Comparison of ENCODE assay signal across 14 cellular contexts in the genomic region with DNA sequence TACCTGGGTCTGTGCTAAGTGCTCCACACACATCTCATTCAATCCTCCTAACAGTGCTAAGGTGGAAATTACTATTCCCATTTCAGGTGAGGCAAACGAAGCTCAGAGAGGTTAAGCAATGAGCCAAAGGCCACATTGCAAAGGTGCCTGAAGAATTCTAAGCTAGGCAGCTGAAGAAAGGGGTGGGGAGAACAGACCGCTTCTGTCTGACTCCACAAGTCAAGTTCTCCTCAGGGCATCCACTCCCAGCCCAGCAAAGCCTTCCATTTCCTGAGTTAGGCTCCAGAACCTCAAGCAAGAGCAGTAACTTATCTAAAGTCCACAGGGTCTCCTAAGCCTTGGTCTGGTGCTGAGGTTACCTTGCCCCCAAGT. TPM values are rescaled to one million over a fixed set of nuclear protein-coding genes. Genes with fewer than 3 reads are reported as not detected.
DNase-seq lines count a peak whose midpoint lies in the region; ATAC-seq and TF ChIP-seq lines count a peak whose summit lies in the region.
"Had no signal": no experiment of that assay in that cellular context is flagged by ENCODE, and none has a peak within 500 bp of the region (broad histone marks: within the 10 kb centered on the region; RNA-seq: fewer than 3 reads in every experiment).

No MANE protein-coding gene starts in this region.

- H3K9ac ChIP-seq in fibroblast of lung (ENCODE audit: insufficient read depth, low read length), result no peak overlapping the region
- H3K9ac ChIP-seq in rectal smooth muscle tissue (ENCODE audit: low read length), result no peak overlapping the region
- H3K9ac ChIP-seq: parathyroid adenoma had no signal

- ATAC-seq in GM19035 (IDR thresholded peaks at IDR 0.05; ENCODE audit: unreplicated experiment) (no peak), GM18517 (IDR thresholded peaks at IDR 0.05; ENCODE audit: unreplicated experiment) (no peak)
- ATAC-seq: activated CD4-positive, alpha-beta T cell treated with anti-CD3 and anti-CD28 coated beads for 36 hours; activated T-cell treated with anti-CD3 and anti-CD28 coated beads, Interleukin-2, amount 50 U/mL, for 72 hours had no signal

- no peak for TF ChIP-seq CTCF in fibroblast of lung (conservative IDR thresholded peaks at IDR 0.05 in 1 of 2, IDR thresholded peaks at IDR 0.05 in 1 of 2; ENCODE audit: low read depth in 1 of 2, low read length in 2 of 2)

- H3K4me2 ChIP-seq in fibroblast of lung (ENCODE audit: extremely low read depth, insufficient read depth, low read length), result no peak overlapping the region

- H3K4me1 ChIP-seq in SJSA1 (replicated peaks) (peaks cover 79% of the 10 kb centered on the region), fibroblast of lung (ENCODE audit: control insufficient read depth, extremely low read depth, insufficient read depth, low read length) (peaks cover 62% of the 10 kb centered on the region), rectal smooth muscle tissue (ENCODE audit: control insufficient read depth, insufficient read depth, low read length) (peaks cover 85% of the 10 kb centered on the region)

- H4K20me1 ChIP-seq in fibroblast of lung (ENCODE audit: control insufficient read depth, extremely low read depth, insufficient read depth, low read length), result no peaks in the 10 kb centered on the region

- peaks cover 2% of the 10 kb centered on the region for H3K79me2 ChIP-seq in fibroblast of lung (ENCODE audit: control insufficient read depth, insufficient read depth, low read length)
- H3K79me2 ChIP-seq: parathyroid adenoma had no signal

- H3K4me3 ChIP-seq in SJSA1, result no peak overlapping the region
- H3K4me3 ChIP-seq in fibroblast of lung (replicated peaks in 1 of 4; ENCODE audit: control extremely low read depth in 1 of 4, insufficient read depth in 1 of 4, low read depth in 3 of 4, low read length in 4 of 4), result no peak overlapping the region
- H3K4me3 ChIP-seq in rectal smooth muscle tissue (ENCODE audit: low read length), result no peak overlapping the region

- H3K27ac ChIP-seq in SJSA1, result peak overlapping the region; percentile 94; the same call in 1 of the 2 replicates
- peak overlapping the region; percentile 13 for H3K27ac ChIP-seq in fibroblast of lung (ENCODE audit: insufficient read depth, low read length)
- H3K27ac ChIP-seq in rectal smooth muscle tissue (ENCODE audit: low read depth, low read length), result peak overlapping the region; percentile 93
- H3K27ac ChIP-seq: parathyroid adenoma had no signal

- no peak overlapping the region for H2AFZ ChIP-seq in fibroblast of lung (ENCODE audit: low read length)
- H2AFZ ChIP-seq: parathyroid adenoma had no signal

- no peaks in the 10 kb centered on the region for H3K27me3 ChIP-seq in SJSA1 (replicated peaks)
- H3K27me3 ChIP-seq in fibroblast of lung (ENCODE audit: control insufficient read depth, insufficient read depth, low read length), result no peaks in the 10 kb centered on the region
- no peaks in the 10 kb centered on the region for H3K27me3 ChIP-seq in rectal smooth muscle tissue (ENCODE audit: control insufficient read depth, insufficient read depth, low read length)
- H3K27me3 ChIP-seq: BE2C had no signal

- DNase-seq in ELR (ENCODE audit: low read depth) (peak; percentile 36), SJSA1 (ENCODE audit: low read depth in 1 of 2, low spot score in 2 of 2) (no peak), fibroblast of lung (ENCODE audit: low read depth in 2 of 2) (no peak), ecto neural progenitor cell (ENCODE audit: low spot score) (no peak), D341Med (ENCODE audit: low spot score) (no peak)
- DNase-seq: activated CD4-positive, alpha-beta T cell treated with anti-CD3 and anti-CD28 coated beads for 36 hours; activated T-cell treated with anti-CD3 and anti-CD28 coated beads, Interleukin-2, amount 50 U/mL, for 72 hours; anterior cingulate cortex; BE2C; hippocampal formation had no signal

- no peaks in the 10 kb centered on the region for H3K9me3 ChIP-seq in SJSA1 (replicated peaks)
- no peaks in the 10 kb centered on the region for H3K9me3 ChIP-seq in fibroblast of lung (ENCODE audit: control insufficient read depth, insufficient read depth, low read depth, low read length)
- H3K9me3 ChIP-seq: BE2C had no signal

- H3K36me3 ChIP-seq in SJSA1 (peaks cover 79% of the 10 kb centered on the region), fibroblast of lung (ENCODE audit: control insufficient read depth, insufficient read depth, low read length) (peaks cover 21% of the 10 kb centered on the region), rectal smooth muscle tissue (ENCODE audit: control insufficient read depth, insufficient read depth, low read length) (peaks cover 6% of the 10 kb centered on the region)
- H3K36me3 ChIP-seq: BE2C had no signal

RNA-seq across cellular contexts. Expression of a gene that starts 27.0 kb away (rescaled TPM):
- 59.2 and 83.4 TPM in 2 replicates for total RNA-seq in SJSA1 (2014; rRNA removed; shearing (Covaris generic))
- total RNA-seq in fibroblast of lung, result 18.5 and 27.9 TPM in 2 replicates
- 40.0 and 57.6 TPM in 2 replicates for polyA plus RNA-seq in fibroblast of lung
- polyA plus RNA-seq in fibroblast of lung (2012), result 43.7 and 57.2 TPM in 2 replicates
- 23.0 and 43.6 TPM in 2 replicates for polyA minus RNA-seq in fibroblast of lung (ENCODE audit: low replicate concordance)

Comparison
In these comparisons a context has a peak if more than half of its experiments do, and no peak if none do; other contexts are left out.
1. H3K27ac ChIP-seq: peak in every context shown above with its lines; median percentile 94 in SJSA1; 93 in rectal smooth muscle tissue; 13 in fibroblast of lung.